In genomic region chr1:34843392-34844251, GRCh38 we compare ENCODE assay signal across 15 cellular contexts. TPM values are rescaled to one million over a fixed set of nuclear protein-coding genes. Genes with fewer than 3 reads are reported as not detected.
DNase-seq lines count a peak whose midpoint lies in the region; ATAC-seq and TF ChIP-seq lines count a peak whose summit lies in the region.
"Had no signal": no experiment of that assay in that cellular context is flagged by ENCODE, and none has a peak within 500 bp of the region (broad histone marks: within the 10 kb centered on the region; RNA-seq: fewer than 3 reads in every experiment).

No MANE protein-coding gene starts in this region.

- no peak for TF ChIP-seq CTCF in chondrocyte (IDR thresholded peaks at IDR 0.05)
- no peak for TF ChIP-seq CTCF in left lung (IDR thresholded peaks at IDR 0.05)
- no peak for TF ChIP-seq CTCF in stomach (IDR thresholded peaks at IDR 0.05)

- H3K4me3 ChIP-seq in left lung = no peak overlapping the region
- H3K4me3 ChIP-seq in stomach = no peak overlapping the region
- H3K4me3 ChIP-seq: SK-N-MC, skin epidermis had no signal

- no peak for TF ChIP-seq EP300 in stomach (IDR thresholded peaks at IDR 0.05)

- no peaks in the 10 kb centered on the region for H3K27me3 Mint-ChIP-seq in chondrocyte (ENCODE audit: low read depth)
- H3K27me3 Mint-ChIP-seq: naive thymus-derived CD4-positive, alpha-beta T cell had no signal

- no peaks in the 10 kb centered on the region for H3K27me3 ChIP-seq in left lung
- no peaks in the 10 kb centered on the region for H3K27me3 ChIP-seq in stomach

- intact Hi-C loops in left lung (cut with DNase I) (no loop called here), stomach (cut with DNase I; ENCODE audit: low total_unique reads) (no loop called here)

- peaks cover 4% of the 10 kb centered on the region for H3K36me3 Mint-ChIP-seq in chondrocyte (ENCODE audit: low read depth)

- H3K4me1 Mint-ChIP-seq in chondrocyte (ENCODE audit: low read depth) = peaks cover 21% of the 10 kb centered on the region

- H3K4me3 Mint-ChIP-seq in chondrocyte (ENCODE audit: unreplicated experiment) = no peak overlapping the region
- H3K4me3 Mint-ChIP-seq: naive thymus-derived CD4-positive, alpha-beta T cell had no signal

- peak overlapping the region; percentile 28 for H3K27ac Mint-ChIP-seq in chondrocyte (ENCODE audit: unreplicated experiment)

- no peak for TF ChIP-seq POLR2A in stomach (IDR thresholded peaks at IDR 0.05)

- H3K9me3 ChIP-seq in left lung (no peaks in the 10 kb centered on the region), stomach (no peaks in the 10 kb centered on the region)

- DNase-seq in activated effector memory CD4-positive, alpha-beta T cell treated with anti-CD3 and anti-CD28 coated beads, Interleukin-2, amount 50 U/mL, for 16 hours = peak; percentile 42
- DNase-seq in activated effector memory CD4-positive, alpha-beta T cell treated with Interleukin-2 at 50 U/mL for 16 hours = no peak
- DNase-seq in chondrocyte (ENCODE audit: low spot score) (no peak), left lung (no peak), stomach (no peak), activated gamma-delta T cell (lab: John Stamatoyannopoulos, UW) (no peak)
- DNase-seq: activated T-cell treated with anti-CD3 and anti-CD28 coated beads, Interleukin-2, amount 50 U/mL, for 1 hour; foreskin melanocyte; MV-4-11; naive thymus-derived CD4-positive, alpha-beta T cell had no signal

- peaks cover 0 to 35% of the 10 kb centered on the region in 2 donors for H3K4me1 ChIP-seq in left lung
- peaks cover 29 to 50% (median 36%) of the 10 kb centered on the region in 4 donors for H3K4me1 ChIP-seq in stomach

- ATAC-seq in left lung (no peak), HG02885 (IDR thresholded peaks at IDR 0.05; ENCODE audit: poor library complexity, unreplicated experiment) (no peak), GM21526 (IDR thresholded peaks at IDR 0.05; ENCODE audit: low FRiP score, unreplicated experiment) (no peak)
- ATAC-seq: naive thymus-derived CD4-positive, alpha-beta T cell had no signal

- 32 to 52% (median 45%) methylated on average over 14 of the region's 14 CpGs for WGBS in stomach, 5 donors

- H3K27ac ChIP-seq in left lung (peak overlapping the region; percentile 42 to 57), stomach (peak overlapping the region in 3 of 5 donors; percentile 8 to 32 (median 20))
- H3K27ac ChIP-seq: SK-N-MC had no signal

- H3K36me3 ChIP-seq in left lung (peaks cover 0 to 15% of the 10 kb centered on the region in 2 donors), stomach (peaks cover 0 to 11% (median 7%) of the 10 kb centered on the region in 4 donors)

- H3K9me3 Mint-ChIP-seq in chondrocyte (ENCODE audit: low read depth) = no peaks in the 10 kb centered on the region
- H3K9me3 Mint-ChIP-seq: naive thymus-derived CD4-positive, alpha-beta T cell had no signal

RNA-seq across cellular contexts. Expression of gene SMIM12, which starts 15.9 kb away (rescaled TPM):
- total RNA-seq in chondrocyte (39.6 to 41.4 TPM (median 40.6 TPM) in 3 replicates), left lung (10 to 100 TPM; 29.2 to 53.0 TPM), stomach (10 to 100 TPM in 3 of 5 donors, 1 to 10 TPM in 1, under 1 TPM in 1; 0.58 to 22.8 (median 12.5) TPM)
- polyA plus RNA-seq in stomach = 10 to 100 TPM; 22.9 to 28.9 (median 26.4) TPM

RNA-seq across cellular contexts. Expression of gene GJA4, which starts 50.8 kb away (rescaled TPM):
- total RNA-seq in chondrocyte (0.87 to 11.6 TPM (median 10.7 TPM) in 3 replicates), left lung (10 to 100 TPM; 21.1 to 26.1 TPM), stomach (1 to 10 TPM in 3 of 5 donors, not detected in 2; 1.7 to 4.8 (median 2.3) TPM)
- polyA plus RNA-seq in stomach = 1 to 10 TPM; 2.2 to 2.9 (median 2.6) TPM
- total RNA-seq: naive thymus-derived CD4-positive, alpha-beta T cell had no signal
- polyA plus RNA-seq: keratinocyte; naive thymus-derived CD4-positive, alpha-beta T cell had no signal
